ENCODE assay signal across 1 cellular context in genomic region chr19:45264781-45265317, GRCh38.
TF ChIP-seq lines count a peak whose summit lies in the region.

No MANE protein-coding gene starts in this region.

TF ChIP-seq in K562, 482 proteins besides CTCF, POLR2A, EP300 and RAD21:
- no peak for TF ChIP-seq NR2C1 (IDR thresholded peaks at IDR 0.05)
- TF ChIP-seq NR2C1 (tag; IDR thresholded peaks at IDR 0.05), result no peak
- peak; percentile 61 for TF ChIP-seq POLR2G (IDR thresholded peaks at IDR 0.05; ENCODE audit: low read depth, low read length)
- no peak for TF ChIP-seq KHSRP (IDR thresholded peaks at IDR 0.05)
- no peak for TF ChIP-seq ZNF212 (CRISPR knock-in tag; IDR thresholded peaks at IDR 0.05)
- TF ChIP-seq SAP30 (IDR thresholded peaks at IDR 0.05; ENCODE audit: borderline replicate concordance, insufficient read depth, low read depth, low read length, poor library complexity, severe bottlenecking), result no peak
- no peak for TF ChIP-seq BDP1 (IDR thresholded peaks at IDR 0.05; ENCODE audit: insufficient read depth, insufficient read length)
- TF ChIP-seq CGGBP1 (CRISPR knock-in tag; IDR thresholded peaks at IDR 0.05), result no peak
- TF ChIP-seq BCLAF1 (IDR thresholded peaks at IDR 0.05; ENCODE audit: borderline replicate concordance in 1 of 2, control insufficient read depth in 1 of 2, low read depth in 2 of 2, low read length in 1 of 2), result no peak
- peak; percentile 37; the same call in 1 of the 2 replicates for TF ChIP-seq RBFOX2 (IDR thresholded peaks at IDR 0.05; ENCODE audit: low read depth, low read length)
